In the genomic region with DNA sequence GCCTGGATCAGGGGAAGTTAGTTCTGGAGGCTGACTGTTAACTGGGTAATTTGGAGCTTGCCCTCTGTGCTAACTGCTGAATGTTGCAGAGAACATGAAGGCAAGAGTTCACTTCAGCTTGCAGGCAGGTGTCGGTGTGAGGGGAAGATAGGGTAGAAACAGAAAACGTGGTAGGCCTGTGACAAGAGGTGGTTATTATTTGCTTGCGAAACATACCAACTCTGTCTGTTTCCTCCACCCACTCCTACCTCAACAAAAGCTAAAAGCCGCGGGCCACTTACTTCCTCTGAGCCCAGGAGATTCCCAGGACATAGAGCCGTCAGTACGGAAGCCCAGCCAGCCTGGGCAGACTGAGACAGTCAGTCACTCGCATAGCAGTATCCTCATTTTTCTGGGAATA, we compare ENCODE assay signal across 20 cellular contexts.
A peak's percentile ranks its signal among the peaks of the same experiment; 100 is the strongest.
DNase-seq lines count a peak whose midpoint lies in the region; ATAC-seq, FAIRE-seq and TF ChIP-seq lines count a peak whose summit lies in the region.
"Had no signal": no experiment of that assay in that cellular context is flagged by ENCODE, and none has a peak within 500 bp of the region (broad histone marks: within the 10 kb centered on the region; RNA-seq: fewer than 3 reads in every experiment).

No MANE protein-coding gene starts in this region.

- in situ Hi-C loops in KBM-7 (cut with MboI; ENCODE audit: low pct_unique_long_range_greater_than_20kb, low sequenced_read_pairs) = no loop called here

- no peak for TF ChIP-seq CTCF in endothelial cell (IDR thresholded peaks at IDR 0.05; ENCODE audit: unreplicated experiment)

- DNase-seq in GM12891 (ENCODE audit: insufficient read length, low spot score) (no peak), KBM-7 (peak; percentile 65), endothelial cell (ENCODE audit: low spot score) (peak; percentile 24), 8988T (no peak), NCI-H774 (lab: John Stamatoyannopoulos, UW) (no peak)
- no peak for DNase-seq in activated CD8-positive, alpha-beta memory T cell treated with anti-CD3 and anti-CD28 coated beads for 24 hours
- DNase-seq: activated CD4-positive, alpha-beta T cell treated with anti-CD3 and anti-CD28 coated beads, Interleukin-2, amount 10 ng/mL, durations not matched to agents 24 days and 14 days; activated T-cell treated with anti-CD3 and anti-CD28 coated beads, Interleukin-2, amount 50 U/mL, for 48 hours; DMS53; left lung; naive B cell; NCI-H187; NCI-H524 treated with DMSO at 0.1 percent for 48 hours; retina; stimulated activated CD4-positive, alpha-beta T cell treated with anti-CD3 and anti-CD28 coated beads, Interleukin-1b, Interleukin-23, amount 100 ng/mL, for 48 hours; T-helper 9 cell had no signal

- no peaks in the 10 kb centered on the region for H3K36me3 Mint-ChIP-seq in endothelial cell (ENCODE audit: low read depth, unreplicated experiment)
- H3K36me3 Mint-ChIP-seq: naive B cell, type B pancreatic cell had no signal

- FAIRE-seq in GM12891 (lab: Jason Lieb, UNC) = peak; percentile 85

- ATAC-seq in GM21526 (IDR thresholded peaks at IDR 0.05; ENCODE audit: low FRiP score, unreplicated experiment) (peak; percentile 56), HG03439 (IDR thresholded peaks at IDR 0.05; ENCODE audit: unreplicated experiment) (no peak)
- ATAC-seq: left lung had no signal

- TF ChIP-seq POLR2A in GM12891 (IDR thresholded peaks at IDR 0.05; ENCODE audit: low read depth, low read length) = no peak

- peak overlapping the region; percentile 39 for H3K27ac Mint-ChIP-seq in endothelial cell (ENCODE audit: unreplicated experiment)
- H3K27ac Mint-ChIP-seq: activated CD4-positive, alpha-beta T cell treated with anti-CD3 and anti-CD28 coated beads, Interleukin-2, amount 10 ng/mL, durations not matched to agents 24 days and 14 days; B cell; type B pancreatic cell had no signal

- H3K27me3 Mint-ChIP-seq in endothelial cell (ENCODE audit: unreplicated experiment) = no peaks in the 10 kb centered on the region
- H3K27me3 Mint-ChIP-seq: activated CD4-positive, alpha-beta T cell treated with anti-CD3 and anti-CD28 coated beads, Interleukin-2, amount 10 ng/mL, durations not matched to agents 24 days and 14 days had no signal

- H3K4me3 Mint-ChIP-seq in endothelial cell (ENCODE audit: unreplicated experiment) = no peak overlapping the region
- H3K4me3 Mint-ChIP-seq: activated CD4-positive, alpha-beta T cell treated with anti-CD3 and anti-CD28 coated beads, Interleukin-2, amount 10 ng/mL, durations not matched to agents 24 days and 14 days; B cell; naive B cell; type B pancreatic cell had no signal

- peaks cover 9% of the 10 kb centered on the region for H3K4me1 Mint-ChIP-seq in endothelial cell (ENCODE audit: unreplicated experiment)
- H3K4me1 Mint-ChIP-seq: B cell, naive B cell had no signal

- no peaks in the 10 kb centered on the region for H3K9me3 Mint-ChIP-seq in endothelial cell (ENCODE audit: unreplicated experiment)
- H3K9me3 Mint-ChIP-seq: activated CD4-positive, alpha-beta T cell treated with anti-CD3 and anti-CD28 coated beads, Interleukin-2, amount 10 ng/mL, durations not matched to agents 24 days and 14 days; type B pancreatic cell had no signal

TF ChIP-seq in GM12891, 5 proteins besides CTCF, POLR2A, EP300 and RAD21:
- no peak for TF ChIP-seq PAX5 (IDR thresholded peaks at IDR 0.05; ENCODE audit: insufficient read depth, low read length, severe bottlenecking)
- no peak for TF ChIP-seq POLR2AphosphoS5 (IDR thresholded peaks at IDR 0.05; ENCODE audit: low read depth, low read length)
- no peak for TF ChIP-seq SPI1 (IDR thresholded peaks at IDR 0.05; ENCODE audit: low read depth, low read length)
- TF ChIP-seq POU2F2 (IDR thresholded peaks at IDR 0.05; ENCODE audit: low read depth, low read length) = no peak
- no peak for TF ChIP-seq TAF1 (IDR thresholded peaks at IDR 0.05; ENCODE audit: low read depth, low read length)

Comparison
In these comparisons a context has a peak if more than half of its experiments do, and no peak if none do; other contexts are left out.
1. DNase-seq: peak in KBM-7 (single experiment) and endothelial cell (single experiment); none in GM12891 (single experiment), activated CD8-positive, alpha-beta memory T cell treated with anti-CD3 and anti-CD28 coated beads for 24 hours (single experiment), 8988T (single experiment) and NCI-H774 (single experiment).